21 cellular contexts compared by ENCODE assay signal in the genomic region with DNA sequence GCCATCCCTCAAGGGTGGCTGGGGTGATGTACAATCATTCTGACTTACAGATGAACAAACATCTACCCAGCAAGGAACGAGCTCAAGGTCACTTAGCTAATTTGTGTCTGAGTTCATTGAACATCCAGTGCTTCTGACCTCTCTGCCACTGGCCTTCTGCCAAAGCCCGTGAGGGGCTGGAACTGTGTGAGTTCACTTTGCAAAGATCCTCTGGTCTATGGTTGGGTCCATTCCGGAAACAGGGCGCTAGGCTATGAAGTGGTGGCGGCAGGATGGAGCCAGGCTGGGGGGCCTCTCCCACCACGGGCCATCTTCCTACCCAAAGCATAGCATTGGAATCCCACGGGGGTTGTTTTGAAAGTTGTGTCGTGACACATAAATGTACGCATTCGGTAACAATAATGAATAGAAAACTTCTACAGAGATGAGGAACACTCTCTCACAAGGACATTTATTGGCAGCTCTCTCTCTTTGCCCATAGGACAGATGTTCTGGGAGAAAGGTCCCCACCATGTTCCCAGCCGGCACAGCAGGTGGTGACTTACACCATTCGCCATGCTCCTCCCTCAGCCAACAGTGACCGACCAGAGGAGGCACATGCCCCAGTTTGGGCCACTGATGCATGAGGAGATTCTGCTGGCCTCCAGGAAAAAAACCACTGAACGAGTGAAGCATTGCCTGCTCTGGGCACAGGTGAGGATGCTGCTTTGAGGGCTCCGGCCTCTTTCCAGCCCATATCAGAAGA.
"Had no signal": no experiment of that assay in that cellular context is flagged by ENCODE, and none has a peak within 500 bp of the region (broad histone marks: within the 10 kb centered on the region; RNA-seq: fewer than 3 reads in every experiment).

No MANE protein-coding gene starts in this region.

- ATAC-seq: effector memory CD8-positive, alpha-beta T cell; left ventricle myocardium superior; lower lobe of right lung; natural killer cell; right lobe of liver; stimulated activated naive B cell treated with anti-CD40 and anti-IgM and Interleukin-4, amounts not matched to agents 10 μg/mL and 1 μg/mL and 100 μg/mL, for 72 hours had no signal

- DNase-seq: dermis blood vessel endothelial cell; effector memory CD8-positive, alpha-beta T cell; erythroblast; esophagus squamous epithelium; foreskin melanocyte; immature natural killer cell; islet precursor cell; kidney glomerular epithelial cell; left ventricle myocardium superior; lower lobe of right lung; natural killer cell; right lobe of liver; small intestine; stimulated activated CD4-positive, alpha-beta T cell treated with anti-CD3 and anti-CD28 coated beads, Interleukin-15, amount 100 ng/mL, for 24 hours; stimulated activated CD4-positive, alpha-beta T cell treated with anti-CD3 and anti-CD28 coated beads, Interleukin-2, amount 100 ng/mL, for 48 hours; stimulated activated naive B cell treated with anti-CD40 and anti-IgM and Interleukin-4, amounts not matched to agents 10 μg/mL and 1 μg/mL and 100 μg/mL, for 72 hours; transverse colon had no signal

- H3K27ac ChIP-seq: coronary artery, esophagus squamous epithelium, lower lobe of right lung, parathyroid adenoma, right lobe of liver, thoracic aorta, transverse colon, vagina had no signal

- H3K27me3 ChIP-seq: esophagus squamous epithelium, right lobe of liver, transverse colon, vagina had no signal
